Comparison of ENCODE assay signal across 22 cellular contexts in the genomic region with DNA sequence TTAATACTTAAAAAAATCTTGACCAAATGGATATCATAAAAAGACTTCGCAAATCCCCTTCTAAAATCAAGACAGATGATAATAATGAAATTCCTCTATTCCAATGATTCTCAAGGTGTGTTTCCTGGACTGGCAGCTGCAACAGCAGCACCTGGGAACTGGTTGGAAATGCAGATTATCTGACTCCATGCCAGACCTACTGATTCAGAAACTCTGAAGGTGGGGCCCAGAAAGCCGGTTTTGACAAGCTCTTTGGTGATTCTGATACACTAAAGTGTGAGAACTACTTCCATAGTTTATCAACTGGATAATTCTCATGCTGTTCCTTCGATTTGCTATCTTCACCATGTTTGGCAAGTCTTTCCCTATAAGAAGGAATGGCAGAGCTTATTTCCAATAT.
"Had no signal": no experiment of that assay in that cellular context is flagged by ENCODE, and none has a peak within 500 bp of the region (broad histone marks: within the 10 kb centered on the region; RNA-seq: fewer than 3 reads in every experiment).

No MANE protein-coding gene starts in this region.

- H3K27ac ChIP-seq: coronary artery, dorsolateral prefrontal cortex, gastrocnemius medialis, heart left ventricle, hepatocyte, left lung, lower lobe of right lung had no signal

- H3K4me1 Mint-ChIP-seq: endodermal cell; immature natural killer cell; memory B cell; naive thymus-derived CD4-positive, alpha-beta T cell had no signal

- H3K27me3 Mint-ChIP-seq: effector memory CD8-positive, alpha-beta T cell; memory B cell; naive thymus-derived CD4-positive, alpha-beta T cell had no signal

- H3K36me3 Mint-ChIP-seq: immature natural killer cell; memory B cell; naive thymus-derived CD4-positive, alpha-beta T cell had no signal

- ATAC-seq: effector memory CD8-positive, alpha-beta T cell; gastrocnemius medialis; heart left ventricle; left cardiac atrium; left lung; left ventricle myocardium superior; lower lobe of right lung; naive thymus-derived CD4-positive, alpha-beta T cell had no signal

- H3K4me2 ChIP-seq: hepatocyte had no signal

- H3K4me1 ChIP-seq: gastrocnemius medialis, heart left ventricle, left lung, lower lobe of right lung had no signal

- H3K27me3 ChIP-seq: gastrocnemius medialis, heart left ventricle, hepatocyte, left lung had no signal

- H2AFZ ChIP-seq: hepatocyte had no signal

- H3K79me2 ChIP-seq: hepatocyte had no signal

- H3K27ac Mint-ChIP-seq: effector memory CD8-positive, alpha-beta T cell; endodermal cell; immature natural killer cell; memory B cell; naive thymus-derived CD4-positive, alpha-beta T cell had no signal

- DNase-seq: dermis blood vessel endothelial cell; dorsolateral prefrontal cortex; effector CD4-positive, alpha-beta T cell; effector memory CD8-positive, alpha-beta T cell; endodermal cell; foreskin melanocyte; gastrocnemius medialis; glutamatergic neuron; heart left ventricle; hypothalamus; immature natural killer cell; islet precursor cell; left cardiac atrium; left lung; left ventricle myocardium superior; lower lobe of right lung; mesendoderm; midbrain; naive thymus-derived CD4-positive, alpha-beta T cell had no signal

- H3K4me3 ChIP-seq: coronary artery, dorsolateral prefrontal cortex, gastrocnemius medialis, heart left ventricle, hepatocyte, left lung, lower lobe of right lung had no signal

- H3K36me3 ChIP-seq: gastrocnemius medialis, heart left ventricle, left lung, lower lobe of right lung had no signal

- H3K4me3 Mint-ChIP-seq: effector memory CD8-positive, alpha-beta T cell; endodermal cell; immature natural killer cell; memory B cell; naive thymus-derived CD4-positive, alpha-beta T cell had no signal

- H3K9me3 ChIP-seq: gastrocnemius medialis had no signal
